ENCODE assay signal across 8 cellular contexts in the genomic region with DNA sequence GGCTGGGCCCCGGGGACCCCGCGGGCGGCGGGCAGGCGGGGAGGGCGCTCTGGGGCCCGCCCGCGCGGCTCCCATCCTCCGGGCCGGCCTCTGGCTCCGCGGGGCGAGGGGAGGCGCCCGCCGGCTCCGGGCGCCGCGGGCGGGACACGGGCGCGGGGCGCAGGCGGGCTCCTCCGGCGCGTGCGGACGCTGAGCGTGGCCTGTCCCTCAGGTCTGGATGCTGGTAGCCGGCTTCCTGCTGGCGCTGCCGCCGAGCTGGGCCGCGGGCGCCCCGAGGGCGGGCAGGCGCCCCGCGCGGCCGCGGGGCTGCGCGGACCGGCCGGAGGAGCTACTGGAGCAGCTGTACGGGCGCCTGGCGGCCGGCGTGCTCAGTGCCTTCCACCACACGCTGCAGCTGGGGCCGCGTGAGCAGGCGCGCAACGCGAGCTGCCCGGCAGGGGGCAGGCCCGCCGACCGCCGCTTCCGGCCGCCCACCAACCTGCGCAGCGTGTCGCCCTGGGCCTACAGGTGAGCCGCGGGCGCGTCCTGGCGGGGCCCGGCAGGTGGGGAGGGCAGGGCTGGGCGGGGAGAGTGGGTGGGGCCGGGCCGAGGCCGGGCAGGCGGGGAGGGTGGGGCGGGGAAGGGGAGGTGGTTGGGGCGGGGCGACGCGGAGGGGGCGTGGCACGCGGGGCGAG. TPM values are rescaled to one million over a fixed set of nuclear protein-coding genes. Genes with fewer than 3 reads are reported as not detected.
DNase-seq lines count a peak whose midpoint lies in the region; ATAC-seq and TF ChIP-seq lines count a peak whose summit lies in the region.

No MANE protein-coding gene starts in this region.

- H3K4me1 Mint-ChIP-seq in glutamatergic neuron (ENCODE audit: low read depth, unreplicated experiment) = no peaks in the 10 kb centered on the region

- DNase-seq in SHP77 treated with DMSO at 0.1 percent for 48 hours (lab: John Stamatoyannopoulos, UW) = peak; percentile 20
- DNase-seq in activated gamma-delta T cell treated with anti-CD3 and anti-CD28 coated beads, Interleukin-2, amount 50 U/mL, for 16 hours (ENCODE audit: low read depth) = peak; percentile 58
- peak; percentile 85 for DNase-seq in glutamatergic neuron
- peak; percentile 53 to 96 (median 67) for DNase-seq in posterior cingulate gyrus
- DNase-seq in upper lobe of right lung = peak; percentile 94

- intact Hi-C loops in posterior cingulate gyrus (cut with DNase I) = loop anchor here (5.0 kb wide), 3 partner anchors 68 to 177 kb away; partner anchors contain the start of genes CRYL1, EEF1AKMT1 and IFT88
- intact Hi-C loops in upper lobe of right lung (cut with DNase I) = no loop called here

- ATAC-seq in GM21515 (IDR thresholded peaks at IDR 0.05; ENCODE audit: unreplicated experiment) (peak; percentile 88), upper lobe of right lung (peak; percentile 96)

- no peaks in the 10 kb centered on the region for H3K9me3 ChIP-seq in ES-I3 (ENCODE audit: control insufficient read depth, insufficient read depth, low read length)
- no peaks in the 10 kb centered on the region for H3K9me3 ChIP-seq in HUES6 (ENCODE audit: control insufficient read depth, insufficient read depth, low read depth, low read length)
- no peaks in the 10 kb centered on the region for H3K9me3 ChIP-seq in upper lobe of right lung

- peak overlapping the region; percentile 56 for H3K4me3 ChIP-seq in HUES6 (ENCODE audit: low read depth, low read length)
- peak overlapping the region; percentile 38 for H3K4me3 ChIP-seq in upper lobe of right lung

- H3K27ac ChIP-seq in HUES6 (ENCODE audit: low read depth, low read length) = no peak overlapping the region
- no peak overlapping the region for H3K27ac ChIP-seq in upper lobe of right lung

- peak; percentile 61 for TF ChIP-seq CTCF in glutamatergic neuron (IDR thresholded peaks at IDR 0.05; ENCODE audit: partially characterized antibody, unreplicated experiment)
- peak; percentile 43 for TF ChIP-seq CTCF in upper lobe of right lung (IDR thresholded peaks at IDR 0.05)

- H3K4me1 ChIP-seq in ES-I3 (ENCODE audit: insufficient read depth, low read length) (no peaks in the 10 kb centered on the region), HUES6 (ENCODE audit: control insufficient read depth, insufficient read depth, low read length) (peaks cover 11% of the 10 kb centered on the region), upper lobe of right lung (peaks cover 11% of the 10 kb centered on the region)

- no peak overlapping the region for H3K4me3 Mint-ChIP-seq in glutamatergic neuron (ENCODE audit: unreplicated experiment)

- H3K36me3 ChIP-seq in ES-I3 (ENCODE audit: insufficient read depth, low read length) (no peaks in the 10 kb centered on the region), HUES6 (ENCODE audit: control insufficient read depth, insufficient read depth, low read length) (no peaks in the 10 kb centered on the region), upper lobe of right lung (no peaks in the 10 kb centered on the region)

- peaks cover 8% of the 10 kb centered on the region for H3K27me3 Mint-ChIP-seq in glutamatergic neuron (ENCODE audit: unreplicated experiment)

- H3K36me3 Mint-ChIP-seq in glutamatergic neuron (ENCODE audit: unreplicated experiment) = no peaks in the 10 kb centered on the region

- H3K27ac Mint-ChIP-seq in glutamatergic neuron (ENCODE audit: unreplicated experiment) = no peak overlapping the region

- peaks cover 12% of the 10 kb centered on the region for H3K9me3 Mint-ChIP-seq in glutamatergic neuron (ENCODE audit: unreplicated experiment)

- H3K27me3 ChIP-seq in HUES6 (ENCODE audit: control insufficient read depth, insufficient read depth, low read length) (peaks cover 61% of the 10 kb centered on the region), upper lobe of right lung (no peaks in the 10 kb centered on the region)

- H3K9ac ChIP-seq in ES-I3 (ENCODE audit: low read depth, low read length) (peak overlapping the region; percentile 56), HUES6 (ENCODE audit: low read length) (peak overlapping the region; percentile 36)

RNA-seq across cellular contexts. Expression of gene IL17D, which starts 0.4 kb away (rescaled TPM):
- 1.3 TPM for total RNA-seq in glutamatergic neuron (ENCODE audit: unreplicated experiment)
- total RNA-seq in upper lobe of right lung = 3.8 TPM

Comparison
In these comparisons a context has a peak if more than half of its experiments do, and no peak if none do; other contexts are left out.
1. DNase-seq: peak in every context shown above with its lines; median percentile 94 in upper lobe of right lung; 85 in glutamatergic neuron; 67 in posterior cingulate gyrus; 58 in activated gamma-delta T cell treated with anti-CD3 and anti-CD28 coated beads, Interleukin-2, amount 50 U/mL, for 16 hours; 20 in SHP77 treated with DMSO at 0.1 percent for 48 hours.